ENCODE assay signal across 8 cellular contexts in genomic region chr16:11100239-11100750, GRCh38.
DNase-seq lines count a peak whose midpoint lies in the region; ATAC-seq and TF ChIP-seq lines count a peak whose summit lies in the region.

No MANE protein-coding gene starts in this region.

- DNase-seq in GM13976 (ENCODE audit: low spot score) (peak; percentile 75), Right ventricle myocardium superior (peak; percentile 78), skeletal muscle cell (ENCODE audit: low read depth) (peak; percentile 93), NCI-H187 treated with DMSO at 0.1 percent for 48 hours (lab: John Stamatoyannopoulos, UW) (no peak), retina (no peak)
- DNase-seq in activated CD4-positive, CD25-positive, alpha-beta regulatory T cell treated with anti-CD3 and anti-CD28 coated beads, Interleukin-2, amount 50 U/mL, for 72 hours: peak; percentile 57

- ATAC-seq in HG02938 (IDR thresholded peaks at IDR 0.05; ENCODE audit: unreplicated experiment) (peak; percentile 65), Right ventricle myocardium superior (ENCODE audit: poor library complexity) (peak; percentile 40), HG03571 (IDR thresholded peaks at IDR 0.05; ENCODE audit: unreplicated experiment) (no peak)

- no peak for TF ChIP-seq CTCF in GM13976 (IDR thresholded peaks at IDR 0.05; ENCODE audit: borderline replicate concordance, control extremely low read depth, extremely low read depth, insufficient read depth, missing control alignments)

- in situ Hi-C loops in GM13976 (cut with MboI; ENCODE audit: low sequenced_read_pairs, unreplicated experiment): no loop called here

- intact Hi-C loops in Right ventricle myocardium superior (cut with DNase I): loop anchor here (5.0 to 10.0 kb wide), 2 partner anchors 125 to 157 kb away; partner anchors contain the start of gene SOCS1

- no peak overlapping the region for H3K4me3 ChIP-seq in skeletal muscle cell (ENCODE audit: low read depth, low read length)

Comparison
In these comparisons a context has a peak if more than half of its experiments do, and no peak if none do; other contexts are left out.
1. DNase-seq: peak in GM13976 (single experiment), activated CD4-positive, CD25-positive, alpha-beta regulatory T cell treated with anti-CD3 and anti-CD28 coated beads, Interleukin-2, amount 50 U/mL, for 72 hours (single experiment), Right ventricle myocardium superior (single experiment) and skeletal muscle cell (single experiment); none in NCI-H187 treated with DMSO at 0.1 percent for 48 hours (single experiment) and retina (single experiment).